8 cellular contexts compared by ENCODE assay signal in genomic region chr18:58493516-58494253, GRCh38.
A peak's percentile ranks its signal among the peaks of the same experiment; 100 is the strongest.
DNase-seq lines count a peak whose midpoint lies in the region; ATAC-seq and TF ChIP-seq lines count a peak whose summit lies in the region.

No MANE protein-coding gene starts in this region.

- peak; percentile 63 for ATAC-seq in GM21576 (IDR thresholded peaks at IDR 0.05; ENCODE audit: unreplicated experiment)

- H3K27me3 ChIP-seq in ovary (no peaks in the 10 kb centered on the region), testis (no peaks in the 10 kb centered on the region)

- intact Hi-C loops in ovary (cut with DNase I): loop anchor here in 3 of 4 donors (10.0 kb wide), 2 partner anchors 309 to 449 kb away; partner anchors contain the start of gene NEDD4L (in 2 of the 3)
- intact Hi-C loops in testis (cut with DNase I; ENCODE audit: low total_unique reads): loop anchor here (10.0 kb wide), 1 partner anchor 449 kb away; the partner anchor contains the start of gene NEDD4L

- H3K4me1 ChIP-seq in ovary (ENCODE audit: insufficient read depth): peaks cover 1% of the 10 kb centered on the region
- H3K4me1 ChIP-seq in testis: peaks cover 26% of the 10 kb centered on the region

- peak; percentile 71 for DNase-seq in COLO829 (ENCODE audit: low spot score)
- peak; percentile 56 for DNase-seq in M059J (ENCODE audit: low read depth)
- DNase-seq in SHP77 treated with DMSO at 0.1 percent for 48 hours (lab: John Stamatoyannopoulos, UW): peak; percentile 40
- peak; percentile 87 for DNase-seq in activated effector memory CD4-positive, alpha-beta T cell treated with anti-CD3 and anti-CD28 coated beads, Interleukin-2, amount 50 U/mL, for 16 hours
- peak; percentile 61 for DNase-seq in foreskin melanocyte
- peak; percentile 73 to 82 (median 80) for DNase-seq in ovary
- DNase-seq in testis: peak; percentile 85

- TF ChIP-seq POLR2A in ovary (IDR thresholded peaks at IDR 0.05) (no peak), testis (IDR thresholded peaks at IDR 0.05) (no peak)

- TF ChIP-seq EP300 in ovary (IDR thresholded peaks at IDR 0.05): no peak

- WGBS in ovary, 3 donors: 3 to 4% (median 3%) methylated on average over 18 of the region's 18 CpGs
- WGBS in testis, 2 donors: 36 to 40% methylated on average over 18 of the region's 18 CpGs

- TF ChIP-seq CTCF in ovary (IDR thresholded peaks at IDR 0.05): peak; percentile 66 to 81 (median 77)
- peak; percentile 76 to 81 (median 76) for TF ChIP-seq CTCF in testis (IDR thresholded peaks at IDR 0.05)

- no peaks in the 10 kb centered on the region for H3K9me3 ChIP-seq in ovary
- H3K9me3 ChIP-seq in testis: no peaks in the 10 kb centered on the region

- H3K4me3 ChIP-seq in ovary (no peak overlapping the region), testis (no peak overlapping the region)

- H3K27ac ChIP-seq in ovary: peak overlapping the region in 1 of 2 donors; percentile 36
- no peak overlapping the region for H3K27ac ChIP-seq in testis

- no peaks in the 10 kb centered on the region for H3K36me3 ChIP-seq in ovary
- no peaks in the 10 kb centered on the region for H3K36me3 ChIP-seq in testis (ENCODE audit: low read depth, missing control alignments)
